8 cellular contexts compared by ENCODE assay signal in the genomic region with DNA sequence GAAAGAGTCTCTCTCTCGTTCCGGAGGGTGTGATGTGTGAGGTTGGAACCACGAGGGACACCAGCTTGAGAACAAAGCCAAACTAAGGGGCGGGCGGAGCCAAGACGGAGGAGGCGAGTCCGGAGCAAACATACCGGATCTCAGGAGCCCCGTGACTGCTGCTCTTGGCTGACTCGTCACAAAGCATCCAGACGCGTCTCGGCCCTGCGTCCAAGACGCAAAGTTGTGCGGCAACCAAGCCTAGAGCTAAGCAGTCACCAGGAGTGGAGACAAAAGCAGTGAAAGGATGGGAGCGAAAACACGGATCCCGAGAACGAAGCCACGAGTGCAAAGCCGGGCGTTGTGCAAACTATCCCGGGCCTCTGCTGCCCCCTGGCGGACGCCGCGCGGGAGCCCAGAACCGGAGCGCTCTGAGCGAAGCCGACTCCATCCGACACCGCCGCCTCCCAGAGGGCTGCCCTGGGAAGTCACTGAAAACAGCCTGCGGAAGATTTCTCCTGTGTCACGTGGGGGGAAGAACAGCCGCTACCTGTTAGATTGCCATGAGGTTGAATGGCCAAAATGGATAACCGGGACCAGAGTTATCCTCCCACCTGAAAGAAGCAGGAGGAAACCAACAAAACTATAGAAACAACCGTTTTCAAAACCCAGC. TPM values are rescaled to one million over a fixed set of nuclear protein-coding genes. Genes with fewer than 3 reads are reported as not detected.
DNase-seq lines count a peak whose midpoint lies in the region; ATAC-seq and TF ChIP-seq lines count a peak whose summit lies in the region.

No MANE protein-coding gene starts in this region.

- H3K9me3 ChIP-seq in liver (ENCODE audit: control insufficient read depth in 4 of 4, low read length in 3 of 4): no peaks in the 10 kb centered on the region

- peak; percentile 90 to 93 for TF ChIP-seq RAD21 in liver (IDR thresholded peaks at IDR 0.05)

- H3K27ac ChIP-seq in liver (ENCODE audit: low read depth in 1 of 2, low read length in 2 of 2): peak overlapping the region in 1 of 2 donors; percentile 31

- H3K9ac ChIP-seq in liver (ENCODE audit: low read depth in 1 of 2, low read length in 2 of 2): peak overlapping the region in 1 of 2 donors; percentile 33

- H3K4me1 ChIP-seq in liver (ENCODE audit: control insufficient read depth in 4 of 4, insufficient read depth in 4 of 4, low read length in 3 of 4): peaks cover 4 to 15% (median 9%) of the 10 kb centered on the region in 4 donors

- peak; percentile 87 for ATAC-seq in GM19025 (IDR thresholded peaks at IDR 0.05; ENCODE audit: low read depth, unreplicated experiment)
- peak; percentile 93 for ATAC-seq in HG03342 (IDR thresholded peaks at IDR 0.05; ENCODE audit: unreplicated experiment)

- no peaks in the 10 kb centered on the region for H3K36me3 ChIP-seq in liver (ENCODE audit: control insufficient read depth in 4 of 4, insufficient read depth in 3 of 4, low read depth in 1 of 4, low read length in 3 of 4)

- under 1% methylated on average over 42 of the region's 42 CpGs for WGBS in liver

- peak; percentile 91 for TF ChIP-seq CTCF in AG09319 (IDR thresholded peaks at IDR 0.05; ENCODE audit: low read depth, low read length)
- peak; percentile 97 for TF ChIP-seq CTCF in liver (IDR thresholded peaks at IDR 0.05; ENCODE audit: low read depth, low read length, missing input control)

- no peaks in the 10 kb centered on the region for H3K27me3 ChIP-seq in liver (ENCODE audit: control insufficient read depth in 4 of 4, insufficient read depth in 4 of 4, low read length in 3 of 4)

- DNase-seq in AG09319 (ENCODE audit: extremely low read depth, low read depth): peak; percentile 65
- DNase-seq in NCI-H460 (ENCODE audit: extremely low read depth, low read depth): peak; percentile 75
- peak; percentile 72 to 81 for DNase-seq in activated CD4-positive, alpha-beta T cell treated with anti-CD3 and anti-CD28 coated beads, Interleukin-2, amount 50 U/mL, for 4 hours
- DNase-seq in dermis blood vessel endothelial cell: peak; percentile 87
- peak; percentile 87 to 90 for DNase-seq in stimulated activated CD4-positive, alpha-beta T cell treated with anti-CD3 and anti-CD28 coated beads, Interleukin-2, amount 100 ng/mL, for 48 hours

- H3K4me3 ChIP-seq in liver (ENCODE audit: low read depth in 1 of 3, low read length in 3 of 3): peak overlapping the region; percentile 23 to 67 (median 30)

TF ChIP-seq in liver, 16 proteins besides CTCF, POLR2A, EP300 and RAD21:
- no peak for TF ChIP-seq JUND (IDR thresholded peaks at IDR 0.05)
- no peak for TF ChIP-seq EGR1 (IDR thresholded peaks at IDR 0.05; ENCODE audit: low read depth in 2 of 2)
- no peak for TF ChIP-seq FOXA2 (IDR thresholded peaks at IDR 0.05)
- peak; percentile 7 for TF ChIP-seq SP1 (IDR thresholded peaks at IDR 0.05)
- peak in 1 of 2 donors; percentile 5 for TF ChIP-seq HNF4A (conservative IDR thresholded peaks at IDR 0.05)
- TF ChIP-seq TAF1 (conservative IDR thresholded peaks at IDR 0.05): no peak
- peak; percentile 17 for TF ChIP-seq HNF4G (IDR thresholded peaks at IDR 0.05)
- no peak for TF ChIP-seq RXRA (IDR thresholded peaks at IDR 0.05)
- TF ChIP-seq, protein P1, sequence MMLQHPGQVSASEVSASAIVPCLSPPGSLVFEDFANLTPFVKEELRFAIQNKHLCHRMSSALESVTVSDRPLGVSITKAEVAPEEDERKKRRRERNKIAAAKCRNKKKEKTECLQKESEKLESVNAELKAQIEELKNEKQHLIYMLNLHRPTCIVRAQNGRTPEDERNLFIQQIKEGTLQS (IDR thresholded peaks at IDR 0.05): no peak
- peak; percentile 15 for TF ChIP-seq NR2F2 (IDR thresholded peaks at IDR 0.05)
- TF ChIP-seq GABPA (IDR thresholded peaks at IDR 0.05 in 1 of 2, conservative IDR thresholded peaks at IDR 0.05 in 1 of 2): no peak
- TF ChIP-seq, protein P2, sequence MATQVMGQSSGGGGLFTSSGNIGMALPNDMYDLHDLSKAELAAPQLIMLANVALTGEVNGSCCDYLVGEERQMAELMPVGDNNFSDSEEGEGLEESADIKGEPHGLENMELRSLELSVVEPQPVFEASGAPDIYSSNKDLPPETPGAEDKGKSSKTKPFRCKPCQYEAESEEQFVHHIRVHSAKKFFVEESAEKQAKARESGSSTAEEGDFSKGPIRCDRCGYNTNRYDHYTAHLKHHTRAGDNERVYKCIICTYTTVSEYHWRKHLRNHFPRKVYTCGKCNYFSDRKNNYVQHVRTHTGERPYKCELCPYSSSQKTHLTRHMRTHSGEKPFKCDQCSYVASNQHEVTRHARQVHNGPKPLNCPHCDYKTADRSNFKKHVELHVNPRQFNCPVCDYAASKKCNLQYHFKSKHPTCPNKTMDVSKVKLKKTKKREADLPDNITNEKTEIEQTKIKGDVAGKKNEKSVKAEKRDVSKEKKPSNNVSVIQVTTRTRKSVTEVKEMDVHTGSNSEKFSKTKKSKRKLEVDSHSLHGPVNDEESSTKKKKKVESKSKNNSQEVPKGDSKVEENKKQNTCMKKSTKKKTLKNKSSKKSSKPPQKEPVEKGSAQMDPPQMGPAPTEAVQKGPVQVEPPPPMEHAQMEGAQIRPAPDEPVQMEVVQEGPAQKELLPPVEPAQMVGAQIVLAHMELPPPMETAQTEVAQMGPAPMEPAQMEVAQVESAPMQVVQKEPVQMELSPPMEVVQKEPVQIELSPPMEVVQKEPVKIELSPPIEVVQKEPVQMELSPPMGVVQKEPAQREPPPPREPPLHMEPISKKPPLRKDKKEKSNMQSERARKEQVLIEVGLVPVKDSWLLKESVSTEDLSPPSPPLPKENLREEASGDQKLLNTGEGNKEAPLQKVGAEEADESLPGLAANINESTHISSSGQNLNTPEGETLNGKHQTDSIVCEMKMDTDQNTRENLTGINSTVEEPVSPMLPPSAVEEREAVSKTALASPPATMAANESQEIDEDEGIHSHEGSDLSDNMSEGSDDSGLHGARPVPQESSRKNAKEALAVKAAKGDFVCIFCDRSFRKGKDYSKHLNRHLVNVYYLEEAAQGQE (IDR thresholded peaks at IDR 0.05): no peak
- TF ChIP-seq, protein P3, sequence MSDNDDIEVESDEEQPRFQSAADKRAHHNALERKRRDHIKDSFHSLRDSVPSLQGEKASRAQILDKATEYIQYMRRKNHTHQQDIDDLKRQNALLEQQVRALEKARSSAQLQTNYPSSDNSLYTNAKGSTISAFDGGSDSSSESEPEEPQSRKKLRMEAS (IDR thresholded peaks at IDR 0.05): peak; percentile 41
- TF ChIP-seq, protein P4, sequence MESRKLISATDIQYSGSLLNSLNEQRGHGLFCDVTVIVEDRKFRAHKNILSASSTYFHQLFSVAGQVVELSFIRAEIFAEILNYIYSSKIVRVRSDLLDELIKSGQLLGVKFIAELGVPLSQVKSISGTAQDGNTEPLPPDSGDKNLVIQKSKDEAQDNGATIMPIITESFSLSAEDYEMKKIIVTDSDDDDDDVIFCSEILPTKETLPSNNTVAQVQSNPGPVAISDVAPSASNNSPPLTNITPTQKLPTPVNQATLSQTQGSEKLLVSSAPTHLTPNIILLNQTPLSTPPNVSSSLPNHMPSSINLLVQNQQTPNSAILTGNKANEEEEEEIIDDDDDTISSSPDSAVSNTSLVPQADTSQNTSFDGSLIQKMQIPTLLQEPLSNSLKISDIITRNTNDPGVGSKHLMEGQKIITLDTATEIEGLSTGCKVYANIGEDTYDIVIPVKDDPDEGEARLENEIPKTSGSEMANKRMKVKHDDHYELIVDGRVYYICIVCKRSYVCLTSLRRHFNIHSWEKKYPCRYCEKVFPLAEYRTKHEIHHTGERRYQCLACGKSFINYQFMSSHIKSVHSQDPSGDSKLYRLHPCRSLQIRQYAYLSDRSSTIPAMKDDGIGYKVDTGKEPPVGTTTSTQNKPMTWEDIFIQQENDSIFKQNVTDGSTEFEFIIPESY (IDR thresholded peaks at IDR 0.05): no peak
- TF ChIP-seq YY1 (IDR thresholded peaks at IDR 0.05): peak; percentile 22
- TF ChIP-seq FOXA1 (IDR thresholded peaks at IDR 0.05): peak; percentile 19

RNA-seq across cellular contexts. Expression of a gene that starts 46.4 kb away (rescaled TPM):
- total RNA-seq in NCI-H460 (2014; rRNA removed; shearing (Covaris generic)): not detected in 2 replicates
- not detected in 2 replicates for polyA plus RNA-seq in NCI-H460 (2014; cell fraction: nucleus; rRNA removed)
- total RNA-seq in dermis blood vessel endothelial cell: not detected in 2 replicates
- under 1 TPM in 1 of 2 donors, not detected in 1; 0.33 TPM for total RNA-seq in liver
- polyA plus RNA-seq in liver: under 1 TPM in 1 of 2 donors, not detected in 1; 0.02 TPM
